ENCODE assay signal across 1 cellular context in the genomic region with DNA sequence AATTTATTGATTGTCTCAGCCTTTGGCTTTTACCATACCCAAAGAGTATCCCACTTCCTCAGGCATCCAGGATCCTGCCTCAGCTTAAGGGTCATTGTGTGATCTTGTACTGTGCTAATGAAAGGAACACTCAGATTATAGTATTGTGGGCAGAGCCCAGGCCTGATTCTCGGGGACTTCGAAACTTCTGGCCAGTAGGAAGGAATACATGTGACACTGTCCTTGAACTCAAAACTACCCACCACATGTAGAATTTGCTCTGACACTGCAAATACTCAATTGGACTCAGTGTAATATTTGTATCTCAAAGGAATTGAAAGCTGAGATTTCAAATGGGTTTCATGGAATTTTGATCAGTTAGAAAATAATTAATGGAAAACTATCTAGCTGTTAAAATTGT.
TF ChIP-seq lines count a peak whose summit lies in the region.

No MANE protein-coding gene starts in this region.

TF ChIP-seq in HepG2, 621 proteins besides CTCF, POLR2A, EP300 and RAD21:
- TF ChIP-seq NR2C2 (CRISPR knock-in tag; IDR thresholded peaks at IDR 0.05; ENCODE audit: borderline replicate concordance), result peak; percentile 57
- TF ChIP-seq HOMEZ (CRISPR knock-in tag; IDR thresholded peaks at IDR 0.05; ENCODE audit: low read depth), result peak; percentile 71; the same call in 1 of the 2 replicates
- TF ChIP-seq NFKBIZ (CRISPR knock-in tag; IDR thresholded peaks at IDR 0.05), result no peak
- no peak for TF ChIP-seq ZNF770 (CRISPR knock-in tag; IDR thresholded peaks at IDR 0.05)
- TF ChIP-seq ATF2 (CRISPR knock-in tag; IDR thresholded peaks at IDR 0.05), result no peak
- no peak for TF ChIP-seq GABPB1 (CRISPR knock-in tag; IDR thresholded peaks at IDR 0.05)
- TF ChIP-seq ZNF224 (CRISPR knock-in tag; IDR thresholded peaks at IDR 0.05), result no peak
- no peak for TF ChIP-seq YY1 (IDR thresholded peaks at IDR 0.05; ENCODE audit: insufficient read depth, insufficient replicate concordance, low read depth, low read length)
- peak; percentile 61; the same call in 1 of the 2 replicates for TF ChIP-seq MAX (IDR thresholded peaks at IDR 0.05)
- no peak for TF ChIP-seq TAF15 (IDR thresholded peaks at IDR 0.05; ENCODE audit: low read depth, low read length, poor library complexity, severe bottlenecking)
- TF ChIP-seq TFDP1 (CRISPR knock-in tag; IDR thresholded peaks at IDR 0.05; ENCODE audit: borderline replicate concordance), result peak; percentile 17; the same call in 1 of the 2 replicates
- TF ChIP-seq HNF4A (CRISPR knock-in tag; IDR thresholded peaks at IDR 0.05), result peak; percentile 36; the same call in 1 of the 2 replicates
- peak; percentile 33; the same call in 1 of the 2 replicates for TF ChIP-seq ZMYM4 (CRISPR knock-in tag; IDR thresholded peaks at IDR 0.05)
- no peak for TF ChIP-seq ZNF326 (CRISPR knock-in tag; IDR thresholded peaks at IDR 0.05; ENCODE audit: borderline replicate concordance)
- peak; percentile 32; the same call in 1 of the 2 replicates for TF ChIP-seq NR2F6 (IDR thresholded peaks at IDR 0.05)
- TF ChIP-seq NR2F6 (CRISPR knock-in tag; IDR thresholded peaks at IDR 0.05), result no peak
- 0 out of 2 replicates have a peak, but pooled peaks have one; percentile 13 for TF ChIP-seq ARID5B (CRISPR knock-in tag; IDR thresholded peaks at IDR 0.05)
- peak; percentile 41 for TF ChIP-seq GATAD2A (CRISPR knock-in tag; IDR thresholded peaks at IDR 0.05)
- no peak for TF ChIP-seq JUN (CRISPR knock-in tag; IDR thresholded peaks at IDR 0.05)
- TF ChIP-seq PHF21A (CRISPR knock-in tag; IDR thresholded peaks at IDR 0.05), result 0 out of 2 replicates have a peak, but pooled peaks have one; percentile 19
- peak; percentile 85 for TF ChIP-seq RARA (CRISPR knock-in tag; IDR thresholded peaks at IDR 0.05)
- peak; percentile 89 for TF ChIP-seq GFI1 (CRISPR knock-in tag; IDR thresholded peaks at IDR 0.05; ENCODE audit: borderline replicate concordance)
- TF ChIP-seq ARID2 (CRISPR knock-in tag; IDR thresholded peaks at IDR 0.05; ENCODE audit: borderline replicate concordance), result no peak
- TF ChIP-seq ZBTB7B (CRISPR knock-in tag; IDR thresholded peaks at IDR 0.05), result no peak
- TF ChIP-seq ZNF572 (CRISPR knock-in tag; IDR thresholded peaks at IDR 0.05), result no peak
- TF ChIP-seq MAFK (conservative IDR thresholded peaks at IDR 0.05 in 1 of 2, IDR thresholded peaks at IDR 0.05 in 1 of 2; ENCODE audit: low read length in 2 of 2), result 0 out of 4 replicates have a peak, but pooled peaks have one; percentile 1 to 11
- no peak for TF ChIP-seq SNAPC2 (CRISPR knock-in tag; IDR thresholded peaks at IDR 0.05)
- TF ChIP-seq, protein P1, sequence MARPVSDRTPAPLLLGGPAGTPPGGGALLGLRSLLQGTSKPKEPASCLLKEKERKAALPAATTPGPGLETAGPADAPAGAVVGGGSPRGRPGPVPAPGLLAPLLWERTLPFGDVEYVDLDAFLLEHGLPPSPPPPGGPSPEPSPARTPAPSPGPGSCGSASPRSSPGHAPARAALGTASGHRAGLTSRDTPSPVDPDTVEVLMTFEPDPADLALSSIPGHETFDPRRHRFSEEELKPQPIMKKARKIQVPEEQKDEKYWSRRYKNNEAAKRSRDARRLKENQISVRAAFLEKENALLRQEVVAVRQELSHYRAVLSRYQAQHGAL (CRISPR knock-in tag; IDR thresholded peaks at IDR 0.05; ENCODE audit: not compliant biosample characterization), result no peak
- no peak for TF ChIP-seq KLF9 (CRISPR knock-in tag; IDR thresholded peaks at IDR 0.05; ENCODE audit: low read depth)
- no peak for TF ChIP-seq ZNF777 (CRISPR knock-in tag; IDR thresholded peaks at IDR 0.05)
- TF ChIP-seq DPF2 (CRISPR knock-in tag; IDR thresholded peaks at IDR 0.05; ENCODE audit: borderline replicate concordance, low read depth), result no peak
- TF ChIP-seq ZNF136 (CRISPR knock-in tag; IDR thresholded peaks at IDR 0.05; ENCODE audit: low read depth), result no peak
- TF ChIP-seq ZNF775 (CRISPR knock-in tag; IDR thresholded peaks at IDR 0.05; ENCODE audit: borderline replicate concordance), result no peak
